In genomic region chr20:59736366-59736765, GRCh38 we compare ENCODE assay signal across 20 cellular contexts.
"Had no signal": no experiment of that assay in that cellular context is flagged by ENCODE, and none has a peak within 500 bp of the region (broad histone marks: within the 10 kb centered on the region; RNA-seq: fewer than 3 reads in every experiment).

No MANE protein-coding gene starts in this region.

- H3K36me3 ChIP-seq: adrenal gland, breast epithelium had no signal

- H3K4me3 ChIP-seq: adrenal gland, breast epithelium had no signal

- H3K27ac ChIP-seq: adrenal gland, breast epithelium had no signal

- H3K4me3 Mint-ChIP-seq: activated CD8-positive, alpha-beta T cell treated with anti-CD3 and anti-CD28 coated beads, Interleukin-2, amount 10 ng/mL, durations not matched to agents 7 days and 5 days; activated naive CD8-positive, alpha-beta T cell treated with anti-CD3 and anti-CD28 coated beads, Interleukin-2, amount 10 ng/mL, durations not matched to agents 7 days and 5 days; activated T-cell treated with anti-CD3 and anti-CD28 coated beads, Interleukin-2, amount 50 U/mL, for 24 hours; activated T-helper 1 cell treated with anti-CD3 and anti-CD28 coated beads, Interleukin-12 subunit alpha, Interleukin-12 subunit beta, Interleukin-2, Interleukin-4 antibody, amounts not matched to agents 30 ng/mL and 10 ng/mL and 1 ng/mL, durations not matched to agents 14 hours and 24 hours and 36 hours; T-helper 1 cell treated with Interleukin-12 subunit alpha and Interleukin-12 subunit beta and Interleukin-4 antibody, amounts not matched to agents 30 μg/mL and 1 μg/mL, for 36 hours; WTC11 had no signal

- H3K9me3 Mint-ChIP-seq: activated naive CD8-positive, alpha-beta T cell treated with anti-CD3 and anti-CD28 coated beads, Interleukin-2, amount 10 ng/mL, durations not matched to agents 7 days and 5 days; activated T-cell treated with anti-CD3 and anti-CD28 coated beads, Interleukin-2, amount 50 U/mL, for 24 hours; activated T-helper 1 cell treated with anti-CD3 and anti-CD28 coated beads, Interleukin-12 subunit alpha, Interleukin-12 subunit beta, Interleukin-2, Interleukin-4 antibody, amounts not matched to agents 30 ng/mL and 10 ng/mL and 1 ng/mL, durations not matched to agents 14 hours and 24 hours and 36 hours; T-helper 1 cell treated with Interleukin-12 subunit alpha and Interleukin-12 subunit beta and Interleukin-4 antibody, amounts not matched to agents 30 μg/mL and 1 μg/mL, for 36 hours; WTC11 had no signal

- ATAC-seq: activated CD8-positive, alpha-beta T cell treated with anti-CD3 and anti-CD28 coated beads, Interleukin-2, amount 10 ng/mL, durations not matched to agents 7 days and 5 days; PC-3; WTC11 had no signal

- H3K27me3 Mint-ChIP-seq: activated naive CD8-positive, alpha-beta T cell treated with anti-CD3 and anti-CD28 coated beads, Interleukin-2, amount 10 ng/mL, durations not matched to agents 7 days and 5 days had no signal

- H3K36me3 Mint-ChIP-seq: activated naive CD8-positive, alpha-beta T cell treated with anti-CD3 and anti-CD28 coated beads, Interleukin-2, amount 10 ng/mL, durations not matched to agents 7 days and 5 days; WTC11 had no signal

- H3K27ac Mint-ChIP-seq: activated CD8-positive, alpha-beta T cell treated with anti-CD3 and anti-CD28 coated beads, Interleukin-2, amount 10 ng/mL, durations not matched to agents 7 days and 5 days; activated naive CD8-positive, alpha-beta T cell treated with anti-CD3 and anti-CD28 coated beads, Interleukin-2, amount 10 ng/mL, durations not matched to agents 7 days and 5 days; activated T-cell treated with anti-CD3 and anti-CD28 coated beads, Interleukin-2, amount 50 U/mL, for 24 hours; activated T-helper 1 cell treated with anti-CD3 and anti-CD28 coated beads, Interleukin-12 subunit alpha, Interleukin-12 subunit beta, Interleukin-2, Interleukin-4 antibody, amounts not matched to agents 30 ng/mL and 10 ng/mL and 1 ng/mL, durations not matched to agents 14 hours and 24 hours and 36 hours; T-helper 1 cell treated with Interleukin-12 subunit alpha and Interleukin-12 subunit beta and Interleukin-4 antibody, amounts not matched to agents 30 μg/mL and 1 μg/mL, for 36 hours; WTC11 had no signal

- H3K4me1 ChIP-seq: adrenal gland, breast epithelium had no signal

- H3K4me1 Mint-ChIP-seq: activated naive CD8-positive, alpha-beta T cell treated with anti-CD3 and anti-CD28 coated beads, Interleukin-2, amount 10 ng/mL, durations not matched to agents 7 days and 5 days; WTC11 had no signal

- DNase-seq: activated CD4-positive, alpha-beta T cell treated with anti-CD3 and anti-CD28 coated beads for 48 hours; activated CD4-positive, alpha-beta T cell treated with anti-CD3 and anti-CD28 coated beads, Interleukin-2, amount 50 U/mL, for 4 hours; activated CD4-positive, CD25-positive, alpha-beta regulatory T cell treated with anti-CD3 and anti-CD28 coated beads, Interleukin-2, amount 50 U/mL, for 72 hours; activated CD8-positive, alpha-beta T cell treated with anti-CD3 and anti-CD28 coated beads, Interleukin-2, amount 10 ng/mL, durations not matched to agents 7 days and 5 days; activated gamma-delta T cell treated with Interleukin-2 at 50 U/mL for 16 hours; activated naive CD4-positive, alpha-beta T cell treated with anti-CD3 and anti-CD28 coated beads, Interleukin-2, amount 50 U/mL, for 16 hours; activated naive CD8-positive, alpha-beta T cell treated with anti-CD3 and anti-CD28 coated beads, Interleukin-2, amount 10 ng/mL, durations not matched to agents 7 days and 5 days; activated T-cell treated with anti-CD3 and anti-CD28 coated beads, Interleukin-2, amount 50 U/mL, for 24 hours; KG1; NCI-H1048; NCI-H146; NCI-H187 treated with DMSO at 0.1 percent for 48 hours; NCI-H2081 treated with DMSO at 0.1 percent for 48 hours; PC-3; T-helper 9 cell had no signal

- H3K9me3 ChIP-seq: adrenal gland, breast epithelium had no signal
